ENCODE assay signal across 1 cellular context in genomic region chr4:54062392-54062791, GRCh38.
TF ChIP-seq lines count a peak whose summit lies in the region.

No MANE protein-coding gene starts in this region.

TF ChIP-seq in HCT116, 20 proteins besides CTCF, POLR2A, EP300 and RAD21 (continued from another document):
- TF ChIP-seq ZBTB33 (IDR thresholded peaks at IDR 0.05; ENCODE audit: extremely low read depth, insufficient replicate concordance, low read length) = no peak
- no peak for TF ChIP-seq ELF1 (IDR thresholded peaks at IDR 0.05; ENCODE audit: borderline replicate concordance, low read depth)
- TF ChIP-seq ZNF274 (IDR thresholded peaks at IDR 0.05; ENCODE audit: low read depth, low read length) = no peak
- TF ChIP-seq SRF (IDR thresholded peaks at IDR 0.05; ENCODE audit: low read depth) = no peak
- TF ChIP-seq SIN3A (IDR thresholded peaks at IDR 0.05; ENCODE audit: low read depth) = no peak
- no peak for TF ChIP-seq CBX3 (IDR thresholded peaks at IDR 0.05; ENCODE audit: low read depth)
- TF ChIP-seq POLR2AphosphoS5 (IDR thresholded peaks at IDR 0.05; ENCODE audit: low read depth, low read length) = no peak
- TF ChIP-seq MAX (IDR thresholded peaks at IDR 0.05) = no peak
TF ChIP-seq in HCT116: peak in this region for 0.
